Comparison of ENCODE assay signal across 9 cellular contexts in genomic region chr17:29587591-29587990, GRCh38. TPM values are rescaled to one million over a fixed set of nuclear protein-coding genes. Genes with fewer than 3 reads are reported as not detected.
A peak's percentile ranks its signal among the peaks of the same experiment; 100 is the strongest.
DNase-seq lines count a peak whose midpoint lies in the region; ATAC-seq and TF ChIP-seq lines count a peak whose summit lies in the region.
"Had no signal": no experiment of that assay in that cellular context is flagged by ENCODE, and none has a peak within 500 bp of the region (broad histone marks: within the 10 kb centered on the region; RNA-seq: fewer than 3 reads in every experiment).

No MANE protein-coding gene starts in this region.

- no peak overlapping the region for H3K56ac ChIP-seq in IMR-90 (ENCODE audit: extremely low read depth, insufficient read depth, low read length)

- peak overlapping the region; percentile 93 for H2AK9ac ChIP-seq in IMR-90 (replicated peaks; ENCODE audit: low read depth, low read length, poor library complexity)

- H3K4me1 ChIP-seq in IMR-90 (ENCODE audit: control insufficient read depth, insufficient read depth, low read length), result peaks cover 44% of the 10 kb centered on the region
- H3K4me1 ChIP-seq in mammary epithelial cell (ENCODE audit: insufficient read depth, low read length), result peaks cover 81% of the 10 kb centered on the region
- peaks cover 35 to 47% of the 10 kb centered on the region in 2 donors for H3K4me1 ChIP-seq in muscle layer of duodenum (ENCODE audit: control insufficient read depth in 1 of 2, insufficient read depth in 2 of 2, low read length in 2 of 2)
- H3K4me1 ChIP-seq in prostate gland (replicated peaks), result peaks cover 24% of the 10 kb centered on the region

- H2BK15ac ChIP-seq in IMR-90 (ENCODE audit: low read depth, low read length), result no peak overlapping the region

- TF ChIP-seq POLR2A in IMR-90 (IDR thresholded peaks at IDR 0.05; ENCODE audit: low read depth, low read length), result no peak
- TF ChIP-seq POLR2A in prostate gland (IDR thresholded peaks at IDR 0.05), result no peak

- H2AFZ ChIP-seq in IMR-90 (replicated peaks; ENCODE audit: low read length, poor library complexity), result peak overlapping the region; percentile 54
- H2AFZ ChIP-seq in mammary epithelial cell (ENCODE audit: low read depth, low read length), result no peak overlapping the region

- H3K4ac ChIP-seq in IMR-90 (ENCODE audit: low read depth, low read length), result peak overlapping the region; percentile 77

- H2BK120ac ChIP-seq in IMR-90 (ENCODE audit: low read depth, low read length), result no peak overlapping the region

- H3K9me1 ChIP-seq in IMR-90 (ENCODE audit: insufficient read depth, low read length), result peaks cover 26% of the 10 kb centered on the region

- POLR2A ChIA-PET in AG04449 (lab: Yijun Ruan, JAX) (interaction anchor here (0.7 to 1.7 kb wide), 3 partner anchors 11 to 439 kb away, joined by 3 to 5 read pairs (median 4); no protein-coding TSS in a partner anchor), IMR-90 (lab: Charles Lee; ENCODE audit: unreplicated experiment) (no interaction called here)

- H3K9me3 ChIP-seq in IMR-90 (ENCODE audit: control insufficient read depth, insufficient read depth, low read length) (no peaks in the 10 kb centered on the region), mammary epithelial cell (replicated peaks; ENCODE audit: insufficient read depth, low read length) (no peaks in the 10 kb centered on the region), muscle layer of duodenum (ENCODE audit: control insufficient read depth in 1 of 2, low read length in 2 of 2) (no peaks in the 10 kb centered on the region), prostate gland (no peaks in the 10 kb centered on the region)

- peak overlapping the region; percentile 59; the same call in 1 of the 2 replicates for H3K27ac ChIP-seq in IMR-90 (ENCODE audit: insufficient read depth, low read length)
- H3K27ac ChIP-seq in mammary epithelial cell (ENCODE audit: insufficient read depth, low read depth, low read length), result no peak overlapping the region
- no peak overlapping the region for H3K27ac ChIP-seq in muscle layer of duodenum (ENCODE audit: low read length)
- no peak overlapping the region for H3K27ac ChIP-seq in prostate gland

- peak overlapping the region; percentile 30; the same call in 1 of the 2 replicates for H3K9ac ChIP-seq in IMR-90 (ENCODE audit: low read depth, low read length)
- H3K9ac ChIP-seq in mammary epithelial cell (ENCODE audit: insufficient read depth, low read length), result peak overlapping the region; percentile 22

- H3K4me2 ChIP-seq in IMR-90 (ENCODE audit: low read depth, low read length) (peak overlapping the region; percentile 92), mammary epithelial cell (ENCODE audit: insufficient read depth, low read depth, low read length) (peak overlapping the region; percentile 75)

- peaks cover 8% of the 10 kb centered on the region for H3K36me3 ChIP-seq in IMR-90 (ENCODE audit: control insufficient read depth, insufficient read depth, low read length)
- H3K36me3 ChIP-seq in mammary epithelial cell (ENCODE audit: insufficient read depth, low read length), result peaks cover 2% of the 10 kb centered on the region
- H3K36me3 ChIP-seq in muscle layer of duodenum (ENCODE audit: control insufficient read depth in 1 of 2, insufficient read depth in 2 of 2, low read length in 2 of 2), result peaks cover 3% of the 10 kb centered on the region in 2 donors
- H3K36me3 ChIP-seq in prostate gland, result no peaks in the 10 kb centered on the region

- no peak overlapping the region for H2BK5ac ChIP-seq in IMR-90 (ENCODE audit: low read depth, low read length, poor library complexity, severe bottlenecking)

- TF ChIP-seq CTCF in AG04449 (IDR thresholded peaks at IDR 0.05; ENCODE audit: insufficient read depth, low read length, missing control alignments) (no peak), IMR-90 (conservative IDR thresholded peaks at IDR 0.05; ENCODE audit: low read depth, low read length) (no peak), mammary epithelial cell (conservative IDR thresholded peaks at IDR 0.05 in 1 of 2, IDR thresholded peaks at IDR 0.05 in 1 of 2; ENCODE audit: extremely low read depth in 1 of 2, insufficient read depth in 1 of 2, low read depth in 1 of 2, low read length in 2 of 2) (no peak), prostate gland (IDR thresholded peaks at IDR 0.05) (no peak)

- no peak for TF ChIP-seq RAD21 in IMR-90 (IDR thresholded peaks at IDR 0.05; ENCODE audit: low read length)

- no peaks in the 10 kb centered on the region for H3K27me3 ChIP-seq in IMR-90 (ENCODE audit: control insufficient read depth, insufficient read depth, low read length)
- no peaks in the 10 kb centered on the region for H3K27me3 ChIP-seq in mammary epithelial cell (ENCODE audit: insufficient read depth, low read length)
- no peaks in the 10 kb centered on the region for H3K27me3 ChIP-seq in muscle layer of duodenum (ENCODE audit: low read depth, low read length)
- H3K27me3 ChIP-seq in prostate gland (replicated peaks; ENCODE audit: insufficient read depth), result no peaks in the 10 kb centered on the region

- H4K5ac ChIP-seq in IMR-90 (ENCODE audit: low read depth, low read length), result no peak overlapping the region

- no peak overlapping the region for H2BK20ac ChIP-seq in IMR-90 (ENCODE audit: low read depth, low read length)

- peak overlapping the region; percentile 72; the same call in 1 of the 2 replicates for H3K23ac ChIP-seq in IMR-90 (ENCODE audit: low read depth, low read length)

- no TSS peak for BruUV-seq in IMR-90 (replicated peaks; lab: Mats Ljungman, UMichigan)
- no TSS peak for BruUV-seq in mammary epithelial cell (replicated peaks; lab: Mats Ljungman, UMichigan)

- no CpG with 5 or more reads among the region's 6 CpGs for WGBS in IMR-90 (ENCODE audit: extremely low coverage in 2 of 2, insufficient read length in 1 of 2), 2 experiments
- WGBS in mammary epithelial cell (ENCODE audit: low coverage, missing lambda C conversion rate), result 79% methylated on average over 6 of the region's 6 CpGs
- WGBS in prostate gland, result 71% methylated on average over 6 of the region's 6 CpGs

- no peak overlapping the region for H4K91ac ChIP-seq in IMR-90 (ENCODE audit: insufficient read depth, low read depth, low read length)

- H3K4me3 ChIP-seq in AG04449 (ENCODE audit: low read depth, low read length), result peak overlapping the region; percentile 82
- H3K4me3 ChIP-seq in IMR-90 (ENCODE audit: insufficient read depth, low read depth, low read length), result no peak overlapping the region
- peak overlapping the region; percentile 59 to 91 (median 75) for H3K4me3 ChIP-seq in mammary epithelial cell (replicated peaks in 1 of 3; ENCODE audit: insufficient read depth in 1 of 3, low read depth in 2 of 3, low read length in 3 of 3)
- peak overlapping the region; percentile 79 to 89 for H3K4me3 ChIP-seq in muscle layer of duodenum (ENCODE audit: low read depth in 1 of 2, low read length in 2 of 2)
- H3K4me3 ChIP-seq in prostate gland, result peak overlapping the region in 1 of 2 donors; percentile 76

- no peak overlapping the region for H4K8ac ChIP-seq in IMR-90 (ENCODE audit: low read depth in 2 of 2, low read length in 2 of 2)

- dilution Hi-C loops in IMR-90 (cut with HindIII; ENCODE audit: low sequenced_read_pairs, unreplicated experiment) (no loop called here), mammary epithelial cell (cut with HindIII; ENCODE audit: low sequenced_read_pairs) (no loop called here)

- no peak overlapping the region for H3K18ac ChIP-seq in IMR-90 (ENCODE audit: low read depth, low read length)

- H2AK5ac ChIP-seq in IMR-90 (ENCODE audit: low read depth, low read length), result peak overlapping the region; percentile 17

- CTCF ChIA-PET in AG04449 (lab: Yijun Ruan, JAX) (interaction anchor here (1.2 to 20.8 kb wide), 9 partner anchors 10 to 343 kb away, joined by 3 to 210 read pairs (median 9); partner anchors contain the start of genes ABHD15, SSH2 and TP53I13), IMR-90 (lab: Yijun Ruan, JAX) (no interaction called here), mammary epithelial cell (lab: Charles Lee; ENCODE audit: low non-redundant PET) (interaction anchor here (0.6 kb wide), 1 partner anchor 52 kb away, joined by 3 read pairs; no protein-coding TSS in a partner anchor)

- H3K14ac ChIP-seq in IMR-90 (replicated peaks; ENCODE audit: low read depth, low read length), result no peak overlapping the region; the same call in none of the 2 replicates

- peaks cover 38 to 75% of the 10 kb centered on the region in 2 experiments for H3K79me1 ChIP-seq in IMR-90 (ENCODE audit: low read depth in 1 of 2, low read length in 2 of 2)

- H4K20me1 ChIP-seq in IMR-90 (ENCODE audit: insufficient read depth, low read length) (peaks cover 65% of the 10 kb centered on the region), mammary epithelial cell (ENCODE audit: insufficient read depth, low read length) (no peaks in the 10 kb centered on the region)

- DNase-seq in AG04449 (ENCODE audit: low read depth, low spot score) (no peak), IMR-90 (no peak), mammary epithelial cell (no peak), prostate gland (ENCODE audit: low spot score) (no peak), NCI-H1092 (lab: John Stamatoyannopoulos, UW) (no peak)
- DNase-seq: GF-D8 had no signal

- intact Hi-C loops in IMR-90 (cut with micrococcal nuclease), result no loop called here
- intact Hi-C loops in mammary epithelial cell (cut with micrococcal nuclease), result loop anchor here (10.0 kb wide), 1 partner anchor 443 kb away; no protein-coding TSS in a partner anchor
- intact Hi-C loops in prostate gland (cut with DNase I), result loop anchor here (10.0 kb wide), 1 partner anchor 517 kb away; no protein-coding TSS in a partner anchor

- peaks cover 63% of the 10 kb centered on the region for H3K79me2 ChIP-seq in mammary epithelial cell (ENCODE audit: insufficient read depth, low read length)

- in situ Hi-C loops in IMR-90 (cut with MboI; ENCODE audit: low sequenced_read_pairs) (no loop called here), mammary epithelial cell (cut with MboI; ENCODE audit: low sequenced_read_pairs in 2 of 2) (no loop called here)

- no peak for ATAC-seq in IMR-90 (ENCODE audit: low read depth)
- no peak for ATAC-seq in GM19463 (IDR thresholded peaks at IDR 0.05; ENCODE audit: unreplicated experiment)
- no peak for ATAC-seq in activated CD4-positive, CD25-positive, alpha-beta regulatory T cell treated with anti-CD3 and anti-CD28 coated beads, Interleukin-2, amount 50 U/mL, for 24 hours

RNA-seq across cellular contexts. Expression of gene GIT1, which starts 1.9 kb away (rescaled TPM):
- total RNA-seq in IMR-90 (2012; rRNA removed), result 13.3 and 14.2 TPM in 2 replicates
- polyA plus RNA-seq in IMR-90 (2012; rRNA removed), result 34.2 and 37.1 TPM in 2 replicates
- polyA plus RNA-seq in IMR-90 (2012; cell fraction: cytosol; rRNA removed), result 25.3 and 30.3 TPM in 2 replicates
- 57.7 and 127 TPM in 2 replicates for polyA plus RNA-seq in IMR-90 (2012; cell fraction: nucleus; rRNA removed; ENCODE audit: low replicate concordance)
- total RNA-seq in mammary epithelial cell, result 10 to 100 TPM; 41.8 to 83.4 TPM
- 52.2 TPM for polyA plus RNA-seq in mammary epithelial cell
- 112 TPM for polyA minus RNA-seq in mammary epithelial cell
- 10 to 100 TPM; 29.1 to 86.9 TPM for total RNA-seq in prostate gland

RNA-seq across cellular contexts. Expression of gene ANKRD13B, which starts 5.3 kb away (rescaled TPM):
- total RNA-seq in IMR-90 (2012; rRNA removed) (0.90 and 1.1 TPM in 2 replicates), mammary epithelial cell (10 to 100 TPM; 10.0 to 18.6 TPM), prostate gland (10 to 100 TPM in 1 of 2 donors, 1 to 10 TPM in 1; 2.7 to 30.0 TPM)
- polyA plus RNA-seq in IMR-90 (2012; rRNA removed) (4.0 and 5.2 TPM in 2 replicates), mammary epithelial cell (8.5 TPM)
- polyA plus RNA-seq in IMR-90 (2012; cell fraction: cytosol; rRNA removed), result 1.9 and 4.4 TPM in 2 replicates
- polyA plus RNA-seq in IMR-90 (2012; cell fraction: nucleus; rRNA removed; ENCODE audit: low replicate concordance), result 27.5 and 68.3 TPM in 2 replicates
- 11.4 TPM for polyA minus RNA-seq in mammary epithelial cell

RNA-seq across cellular contexts. Expression of gene TP53I13, which starts 19.1 kb away (rescaled TPM):
- 18.3 and 22.0 TPM in 2 replicates for total RNA-seq in IMR-90 (2012; rRNA removed)
- polyA plus RNA-seq in IMR-90 (2012; rRNA removed), result 48.3 and 53.1 TPM in 2 replicates
- polyA plus RNA-seq in IMR-90 (2012; cell fraction: cytosol; rRNA removed), result 41.4 and 69.6 TPM in 2 replicates
- polyA plus RNA-seq in IMR-90 (2012; cell fraction: nucleus; rRNA removed; ENCODE audit: low replicate concordance), result 126 and 323 TPM in 2 replicates
- 10 to 100 TPM; 26.5 to 31.8 TPM for total RNA-seq in mammary epithelial cell
- 19.5 TPM for polyA plus RNA-seq in mammary epithelial cell
- polyA minus RNA-seq in mammary epithelial cell, result 2.7 TPM
- total RNA-seq in prostate gland, result 10 to 100 TPM; 52.5 to 82.0 TPM

RNA-seq across cellular contexts. Expression of gene ABHD15, which starts 20.8 kb away (rescaled TPM):
- total RNA-seq in IMR-90 (2012; rRNA removed), result 3.1 and 3.2 TPM in 2 replicates
- 4.5 and 4.6 TPM in 2 replicates for polyA plus RNA-seq in IMR-90 (2012; rRNA removed)
- polyA plus RNA-seq in IMR-90 (2012; cell fraction: cytosol; rRNA removed), result 3.3 and 4.4 TPM in 2 replicates
- 3.2 and 4.0 TPM in 2 replicates for polyA plus RNA-seq in IMR-90 (2012; cell fraction: nucleus; rRNA removed; ENCODE audit: low replicate concordance)
- 1 to 10 TPM; 4.5 to 7.7 TPM for total RNA-seq in mammary epithelial cell
- 5.8 TPM for polyA plus RNA-seq in mammary epithelial cell
- 11.5 TPM for polyA minus RNA-seq in mammary epithelial cell
- 10 to 100 TPM in 1 of 2 donors, 1 to 10 TPM in 1; 9.1 to 14.8 TPM for total RNA-seq in prostate gland

RNA-seq across cellular contexts. Expression of gene CORO6, which starts 35.1 kb away (rescaled TPM):
- total RNA-seq in IMR-90 (2012; rRNA removed) (2.8 and 3.4 TPM in 2 replicates), mammary epithelial cell (1 to 10 TPM; 6.3 to 9.8 TPM), prostate gland (10 to 100 TPM; 23.4 to 33.5 TPM)
- polyA plus RNA-seq in IMR-90 (2012; rRNA removed) (7.6 and 7.8 TPM in 2 replicates), mammary epithelial cell (4.0 TPM)
- polyA plus RNA-seq in IMR-90 (2012; cell fraction: cytosol; rRNA removed), result 1.4 and 2.8 TPM in 2 replicates
- polyA plus RNA-seq in IMR-90 (2012; cell fraction: nucleus; rRNA removed; ENCODE audit: low replicate concordance), result 139 and 203 TPM in 2 replicates
- polyA minus RNA-seq in mammary epithelial cell, result 8.9 TPM
